15 cellular contexts compared by ENCODE assay signal in the genomic region with DNA sequence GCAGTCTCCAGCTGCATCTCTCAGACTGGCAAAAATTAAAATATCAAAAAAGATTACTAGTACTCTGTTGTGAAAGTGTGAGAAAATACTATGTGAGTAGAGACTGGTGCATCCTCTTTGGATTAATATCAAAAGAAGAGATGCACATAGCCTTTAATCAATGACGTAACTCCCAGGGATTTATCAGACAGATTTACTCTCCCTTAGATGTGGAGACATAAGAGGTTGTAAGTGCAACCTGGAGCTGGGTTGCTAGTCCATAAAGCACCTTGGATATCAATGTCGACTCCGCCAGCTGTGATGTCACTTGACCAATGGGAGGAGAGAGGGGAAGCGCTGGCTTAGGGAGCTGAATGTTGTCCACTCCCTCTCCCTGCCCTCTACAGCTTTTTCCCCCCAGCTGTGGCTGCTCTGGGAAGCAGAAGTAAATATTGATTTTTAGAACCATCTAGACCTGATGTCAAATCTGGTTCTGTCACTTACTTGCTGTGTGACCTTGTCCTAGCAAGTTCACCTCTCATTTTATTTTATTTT. TPM values are rescaled to one million over a fixed set of nuclear protein-coding genes. Genes with fewer than 3 reads are reported as not detected.
DNase-seq lines count a peak whose midpoint lies in the region; ATAC-seq and TF ChIP-seq lines count a peak whose summit lies in the region.
"Had no signal": no experiment of that assay in that cellular context is flagged by ENCODE, and none has a peak within 500 bp of the region (broad histone marks: within the 10 kb centered on the region; RNA-seq: fewer than 3 reads in every experiment).

No MANE protein-coding gene starts in this region.

- no peak overlapping the region for H3K27ac ChIP-seq in CD4-positive, alpha-beta T cell (ENCODE audit: low read depth, low read length)
- H3K27ac ChIP-seq in tibial nerve = no peak overlapping the region

- 71 to 77% methylated on average over 4 of the region's 4 CpGs for WGBS in tibial nerve, 2 donors

- H3K4me1 ChIP-seq in tibial nerve = no peaks in the 10 kb centered on the region

- peak overlapping the region; percentile 40 for H3K27ac Mint-ChIP-seq in CD4-positive, alpha-beta T cell
- H3K27ac Mint-ChIP-seq: activated B cell treated with CpG ODN at 0.5 μM for 24 hours had no signal

- no peaks in the 10 kb centered on the region for H3K27me3 Mint-ChIP-seq in CD4-positive, alpha-beta T cell

- no peak for TF ChIP-seq EP300 in tibial nerve (IDR thresholded peaks at IDR 0.05)

- H3K9me3 Mint-ChIP-seq in CD4-positive, alpha-beta T cell = no peaks in the 10 kb centered on the region
- H3K9me3 Mint-ChIP-seq: activated B cell treated with CpG ODN at 0.5 μM for 24 hours had no signal

- POLR2A ChIA-PET in CD4-positive, alpha-beta T cell (lab: Charles Lee) = no interaction called here

- intact Hi-C loops in CD4-positive, alpha-beta T cell (cut with DNase I, micrococcal nuclease) = loop anchor here (2.0 to 5.0 kb wide), 4 partner anchors 35 to 53 kb away; a partner anchor contains a TSS

- CTCF ChIA-PET in CD4-positive, alpha-beta T cell (lab: Charles Lee) = interaction anchor here (0.5 kb wide), 1 partner anchor 29 kb away, joined by 3 read pairs; no protein-coding TSS in a partner anchor

- H3K4me3 Mint-ChIP-seq in CD4-positive, alpha-beta T cell = no peak overlapping the region
- H3K4me3 Mint-ChIP-seq: activated B cell treated with CpG ODN at 0.5 μM for 24 hours had no signal

- ATAC-seq in CD4-positive, alpha-beta T cell (ENCODE audit: poor library complexity) = no peak
- no peak for ATAC-seq in GM19463 (IDR thresholded peaks at IDR 0.05; ENCODE audit: unreplicated experiment)

- H3K4me3 ChIP-seq in tibial nerve = no peak overlapping the region

- DNase-seq in CD4-positive, alpha-beta T cell = no peak
- DNase-seq in DMS53 (lab: John Stamatoyannopoulos, UW) (peak; percentile 74), SK-N-DZ (ENCODE audit: low spot score) (peak; percentile 43), iPS-NIHi7 (ENCODE audit: extremely low spot score) (peak; percentile 29), SIG-M5 treated with dmso at 0.1 percent for 504 hours (lab: John Stamatoyannopoulos, UW; ENCODE audit: unreplicated experiment) (no peak), tibial nerve (ENCODE audit: low spot score in 2 of 2) (no peak), NCI-H146 treated with DMSO at 0.1 percent for 48 hours (lab: John Stamatoyannopoulos, UW; ENCODE audit: unreplicated experiment) (no peak)
- DNase-seq: activated B cell treated with CpG ODN at 0.5 μM for 24 hours; activated T-cell treated with anti-CD3 and anti-CD28 coated beads, Interleukin-2, amount 50 U/mL, for 1 hour; dermis blood vessel endothelial cell; NCI-H1092; NCI-H526 treated with DMSO at 0.1 percent for 48 hours; SHP77; stimulated activated naive CD4-positive, alpha-beta T cell had no signal

- no peaks in the 10 kb centered on the region for H3K36me3 Mint-ChIP-seq in CD4-positive, alpha-beta T cell (ENCODE audit: low read depth)

- H3K36me3 ChIP-seq in tibial nerve = no peaks in the 10 kb centered on the region

- no peaks in the 10 kb centered on the region for H3K9me3 ChIP-seq in CD4-positive, alpha-beta T cell (ENCODE audit: control insufficient read depth, low read length)
- H3K9me3 ChIP-seq in tibial nerve = no peaks in the 10 kb centered on the region

- no peak for TF ChIP-seq POLR2A in tibial nerve (IDR thresholded peaks at IDR 0.05)

- no peaks in the 10 kb centered on the region for H3K27me3 ChIP-seq in CD4-positive, alpha-beta T cell (ENCODE audit: control insufficient read depth, insufficient read depth, low read length)
- no peaks in the 10 kb centered on the region for H3K27me3 ChIP-seq in tibial nerve

- no peak for TF ChIP-seq CTCF in CD4-positive, alpha-beta T cell (IDR thresholded peaks at IDR 0.05)
- TF ChIP-seq CTCF in tibial nerve (IDR thresholded peaks at IDR 0.05) = no peak

- H3K4me1 Mint-ChIP-seq in CD4-positive, alpha-beta T cell (ENCODE audit: low read depth) = peaks cover 57% of the 10 kb centered on the region

RNA-seq across cellular contexts. Expression of a gene that starts 28.9 kb away (rescaled TPM):
- total RNA-seq in CD4-positive, alpha-beta T cell = 1 to 10 TPM; 8.0 to 8.5 TPM
- polyA plus RNA-seq in SK-N-DZ (2014; cell fraction: cytosol; rRNA removed) = 2.8 and 3.1 TPM in 2 replicates
- polyA plus RNA-seq in SK-N-DZ (2014; cell fraction: nucleus; rRNA removed) = 1.8 and 3.8 TPM in 2 replicates
- total RNA-seq in tibial nerve = 10 to 100 TPM in 1 of 4 donors, 1 to 10 TPM in 3; 5.4 to 11.0 (median 6.8) TPM

RNA-seq across cellular contexts. Expression of a gene that starts 35.6 kb away (rescaled TPM):
- total RNA-seq in CD4-positive, alpha-beta T cell = 10 to 100 TPM; 58.7 to 66.0 TPM
- polyA plus RNA-seq in SK-N-DZ (2014; cell fraction: cytosol; rRNA removed) = 6.4 and 8.1 TPM in 2 replicates
- 3.5 and 5.6 TPM in 2 replicates for polyA plus RNA-seq in SK-N-DZ (2014; cell fraction: nucleus; rRNA removed)
- total RNA-seq in tibial nerve = 10 to 100 TPM; 12.3 to 24.3 (median 16.9) TPM

RNA-seq across cellular contexts. Expression of a gene that starts 56.3 kb away (rescaled TPM):
- 1 to 10 TPM; 4.0 to 5.0 TPM for total RNA-seq in CD4-positive, alpha-beta T cell
- 0.03 and 0.05 TPM in 2 replicates for polyA plus RNA-seq in SK-N-DZ (2014; cell fraction: cytosol; rRNA removed)
- 0.10 and 0.37 TPM in 2 replicates for polyA plus RNA-seq in SK-N-DZ (2014; cell fraction: nucleus; rRNA removed)
- under 1 TPM in 2 of 4 donors, not detected in 2; 0.44 to 0.90 TPM for total RNA-seq in tibial nerve
- total RNA-seq: dermis blood vessel endothelial cell had no signal

Comparison
In these comparisons a context has a peak if more than half of its experiments do, and no peak if none do; other contexts are left out.
1. DNase-seq: peak in DMS53 (single experiment), SK-N-DZ (single experiment) and iPS-NIHi7 (single experiment); none in CD4-positive, alpha-beta T cell (0 of 10), SIG-M5 treated with dmso at 0.1 percent for 504 hours (single experiment), tibial nerve (0 of 2) and NCI-H146 treated with DMSO at 0.1 percent for 48 hours (single experiment).